8 cellular contexts compared by ENCODE assay signal in the genomic region with DNA sequence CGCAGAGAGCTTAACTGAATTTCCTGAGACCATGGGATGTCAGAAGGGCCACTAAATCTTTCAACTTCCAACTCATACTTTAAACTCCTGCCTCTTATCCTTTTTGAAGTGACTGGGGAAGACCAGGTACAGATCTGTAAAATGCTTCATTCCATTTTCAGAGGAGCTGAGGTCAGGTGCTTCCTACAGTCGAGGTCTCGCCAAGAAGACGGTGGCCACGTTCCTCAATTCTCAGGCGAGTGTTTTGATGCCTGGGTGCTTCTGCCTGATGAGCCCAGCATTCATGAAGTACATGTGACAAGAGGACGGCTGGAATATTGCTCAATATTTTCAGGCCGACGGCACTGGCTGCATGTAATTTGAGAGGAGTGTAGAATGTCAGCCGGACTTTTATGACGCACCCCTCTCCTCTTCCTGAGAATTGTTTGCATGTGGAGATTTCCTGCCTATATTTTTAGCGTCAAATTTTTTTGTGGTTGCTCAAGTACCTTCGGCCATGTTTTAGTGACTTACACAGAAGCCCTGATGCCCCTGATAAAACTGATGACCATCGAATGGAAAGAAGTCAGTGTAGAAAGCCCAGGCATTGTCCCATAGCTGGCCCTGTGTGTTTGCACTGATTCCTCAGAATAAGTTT. TPM values are rescaled to one million over a fixed set of nuclear protein-coding genes. Genes with fewer than 3 reads are reported as not detected.
DNase-seq lines count a peak whose midpoint lies in the region; ATAC-seq, FAIRE-seq and TF ChIP-seq lines count a peak whose summit lies in the region.

No MANE protein-coding gene starts in this region.

- no peaks in the 10 kb centered on the region for H3K9me2 ChIP-seq in DOHH2 (replicated peaks; ENCODE audit: control insufficient read depth, low read length)

- peak overlapping the region; percentile 67 for H3K9ac ChIP-seq in adipocyte (ENCODE audit: low read length)
- no peak overlapping the region for H3K9ac ChIP-seq in keratinocyte (ENCODE audit: control insufficient read depth, extremely low read depth, insufficient read depth, low read length)

- H4K20me1 ChIP-seq in DOHH2 (ENCODE audit: control insufficient read depth, insufficient read depth, low read depth, low read length) (no peaks in the 10 kb centered on the region), keratinocyte (ENCODE audit: control insufficient read depth, extremely low read depth, insufficient read depth, low read length) (no peaks in the 10 kb centered on the region)

- no peak for TF ChIP-seq POLR2A in NB4 (IDR thresholded peaks at IDR 0.05; ENCODE audit: extremely low read depth, insufficient read length)

- peak overlapping the region; percentile 52 for H3K4me3 ChIP-seq in DOHH2 (ENCODE audit: low read length)
- H3K4me3 ChIP-seq in NB4 (ENCODE audit: low read depth, low read length): no peak overlapping the region
- H3K4me3 ChIP-seq in adipocyte (ENCODE audit: low read length): no peak overlapping the region
- no peak overlapping the region for H3K4me3 ChIP-seq in keratinocyte (ENCODE audit: control insufficient read depth in 2 of 3, extremely low read depth in 1 of 3, insufficient read depth in 2 of 3, low read depth in 1 of 3, low read length in 3 of 3)
- H3K4me3 ChIP-seq in tibial artery: no peak overlapping the region

- H3K4me1 ChIP-seq in DOHH2 (ENCODE audit: control insufficient read depth, low read length): peaks cover 38% of the 10 kb centered on the region
- H3K4me1 ChIP-seq in adipocyte (ENCODE audit: control insufficient read depth, insufficient read depth, low read length): peaks cover 83% of the 10 kb centered on the region
- H3K4me1 ChIP-seq in keratinocyte (ENCODE audit: control insufficient read depth, extremely low read depth, insufficient read depth, low read length): peaks cover 44% of the 10 kb centered on the region
- peaks cover 0 to 89% (median 58%) of the 10 kb centered on the region in 4 donors for H3K4me1 ChIP-seq in tibial artery

- TF ChIP-seq CTCF in DOHH2 (IDR thresholded peaks at IDR 0.05; ENCODE audit: low read depth, low read length, poor library complexity, severe bottlenecking) (no peak), NB4 (IDR thresholded peaks at IDR 0.05; ENCODE audit: low read depth, low read length) (no peak), keratinocyte (optimal IDR thresholded peaks at IDR 0.05 in 1 of 3, IDR thresholded peaks at IDR 0.05 in 1 of 3, conservative IDR thresholded peaks at IDR 0.05 in 1 of 3; ENCODE audit: extremely low read depth in 1 of 3, insufficient read depth in 2 of 3, low read length in 3 of 3) (no peak), tibial artery (IDR thresholded peaks at IDR 0.05) (no peak)

- no peak overlapping the region for H3K27ac ChIP-seq in DOHH2 (ENCODE audit: low read depth, low read length)
- H3K27ac ChIP-seq in keratinocyte (ENCODE audit: control insufficient read depth, insufficient read depth, low read length): peak overlapping the region; percentile 6
- peak overlapping the region; percentile 89 to 97 for H3K27ac ChIP-seq in tibial artery

- H2AFZ ChIP-seq in keratinocyte (ENCODE audit: control insufficient read depth, low read length): no peak overlapping the region

- H3K27me3 ChIP-seq in DOHH2 (ENCODE audit: control insufficient read depth, low read length) (0 out of 2 replicates have a peak, but pooled peaks cover 4% of the 10 kb centered on the region), adipocyte (replicated peaks; ENCODE audit: control insufficient read depth, insufficient read depth, low read length) (no peaks in the 10 kb centered on the region), keratinocyte (ENCODE audit: control insufficient read depth, extremely low read depth, insufficient read depth, low read length) (no peaks in the 10 kb centered on the region), tibial artery (no peaks in the 10 kb centered on the region)

- H3F3A ChIP-seq in DOHH2 (ENCODE audit: control insufficient read depth, insufficient read depth): no peaks in the 10 kb centered on the region

- H3K4me2 ChIP-seq in DOHH2 (ENCODE audit: low read length) (peak overlapping the region; percentile 71), keratinocyte (ENCODE audit: control insufficient read depth, extremely low read depth, insufficient read depth, low read depth, low read length) (peak overlapping the region; percentile 6)

- H3K36me3 ChIP-seq in DOHH2 (ENCODE audit: control insufficient read depth, low read length) (no peaks in the 10 kb centered on the region), adipocyte (ENCODE audit: control insufficient read depth, insufficient read depth, low read length, severe bottlenecking) (no peaks in the 10 kb centered on the region), keratinocyte (ENCODE audit: control insufficient read depth in 2 of 2, extremely low read depth in 1 of 2, insufficient read depth in 2 of 2, low read length in 2 of 2) (no peaks in the 10 kb centered on the region), tibial artery (no peaks in the 10 kb centered on the region)

- ATAC-seq in HG02973 (IDR thresholded peaks at IDR 0.05; ENCODE audit: unreplicated experiment) (no peak), GM18909 (IDR thresholded peaks at IDR 0.05; ENCODE audit: poor library complexity, unreplicated experiment) (no peak)

- H3K9me3 ChIP-seq in DOHH2 (ENCODE audit: control insufficient read depth, insufficient read depth, low read length): no peaks in the 10 kb centered on the region
- no peaks in the 10 kb centered on the region for H3K9me3 ChIP-seq in adipocyte (ENCODE audit: control insufficient read depth, low read length)
- H3K9me3 ChIP-seq in keratinocyte (ENCODE audit: control insufficient read depth, low read depth, low read length): no peaks in the 10 kb centered on the region
- H3K9me3 ChIP-seq in tibial artery: no peaks in the 10 kb centered on the region

- DNase-seq in NB4 (ENCODE audit: low read depth): peak; percentile 88
- DNase-seq in adipocyte (ENCODE audit: low read depth): peak; percentile 98
- no peak for DNase-seq in keratinocyte (ENCODE audit: low read depth, low spot score)
- DNase-seq in tibial artery: peak; percentile 92 to 93
- no peak for DNase-seq in cerebellar nuclear complex (lab: John Stamatoyannopoulos, UW)

- no peaks in the 10 kb centered on the region for H3K9me1 ChIP-seq in keratinocyte (ENCODE audit: control insufficient read depth, extremely low read depth, insufficient read depth, low read length)

- FAIRE-seq in keratinocyte (lab: Jason Lieb, UNC): no peak

- dilution Hi-C loops in keratinocyte (cut with MboI; ENCODE audit: extremely low pct_ligation_motif_present, low sequenced_read_pairs): no loop called here

- H3K79me2 ChIP-seq in DOHH2 (ENCODE audit: control insufficient read depth, low read length) (no peaks in the 10 kb centered on the region), keratinocyte (ENCODE audit: control insufficient read depth, insufficient read depth, low read length) (no peaks in the 10 kb centered on the region)

- intact Hi-C loops in tibial artery (cut with DNase I; ENCODE audit: low total_unique reads): no loop called here

RNA-seq across cellular contexts. Expression of a gene that starts 38.8 kb away (rescaled TPM):
- polyA plus RNA-seq in keratinocyte: 9.8 to 32.4 TPM (median 15.6 TPM) in 3 replicates
- polyA plus RNA-seq in keratinocyte (2011; ENCODE audit: low read depth): 50.0 TPM
- 14.9 and 17.6 TPM in 2 replicates for polyA plus RNA-seq in keratinocyte (2011; cell fraction: cytosol; rRNA removed)
- polyA plus RNA-seq in keratinocyte (2011; cell fraction: nucleus; rRNA removed): 8.6 and 10.4 TPM in 2 replicates
- 12.5 and 112 TPM in 2 replicates for polyA plus RNA-seq in keratinocyte (2012; ENCODE audit: low replicate concordance)
- 1.9 to 12.0 TPM (median 11.0 TPM) in 3 replicates for polyA minus RNA-seq in keratinocyte
- polyA minus RNA-seq in keratinocyte (2011; cell fraction: cytosol; rRNA and poly(A)+ RNA removed): not detected
- polyA minus RNA-seq in keratinocyte (2011; cell fraction: nucleus; rRNA and poly(A)+ RNA removed): 5.9 and 7.2 TPM in 2 replicates

Comparison
In these comparisons a context has a peak if more than half of its experiments do, and no peak if none do; other contexts are left out.
1. DNase-seq: peak in NB4 (single experiment), adipocyte (single experiment) and tibial artery (2 of 2); none in keratinocyte (single experiment) and cerebellar nuclear complex (0 of 2).